ENCODE assay signal across 15 cellular contexts in the genomic region with DNA sequence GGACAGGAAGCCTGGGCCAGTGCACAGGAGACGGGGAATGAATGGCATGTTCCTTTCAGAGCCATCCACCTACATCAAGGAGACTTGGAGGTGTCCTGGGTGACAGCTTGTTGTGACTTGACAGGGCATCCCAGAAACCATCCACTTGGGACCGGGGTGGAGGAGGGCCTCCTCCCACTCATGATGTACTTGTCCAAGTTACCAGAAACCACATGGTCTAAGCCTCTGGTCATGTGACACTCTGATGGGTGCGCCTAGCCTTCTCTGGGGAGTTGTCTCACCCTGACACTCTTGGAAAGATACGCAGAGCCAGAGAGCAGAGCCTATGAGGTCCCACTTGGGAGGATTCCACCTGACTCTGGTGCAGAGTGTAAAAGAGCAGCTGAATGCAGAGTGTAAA. TPM values are rescaled to one million over a fixed set of nuclear protein-coding genes. Genes with fewer than 3 reads are reported as not detected.
"Had no signal": no experiment of that assay in that cellular context is flagged by ENCODE, and none has a peak within 500 bp of the region (broad histone marks: within the 10 kb centered on the region; RNA-seq: fewer than 3 reads in every experiment).

No MANE protein-coding gene starts in this region.

- H3K27me3 ChIP-seq: left lung had no signal

- ATAC-seq: activated CD4-positive, CD25-positive, alpha-beta regulatory T cell treated with anti-CD3 and anti-CD28 coated beads, Interleukin-2, amount 50 U/mL, for 24 hours; activated naive CD4-positive, alpha-beta T cell treated with anti-CD3 and anti-CD28 coated beads, Interleukin-2, amount 50 U/mL, for 72 hours; naive thymus-derived CD8-positive, alpha-beta T cell; right cardiac atrium had no signal

- H3K4me3 Mint-ChIP-seq: memory B cell; naive thymus-derived CD8-positive, alpha-beta T cell; stimulated activated naive CD8-positive, alpha-beta T cell treated with anti-CD3 and anti-CD28 coated beads, Interleukin-15, Interleukin-2, amounts not matched to agents 100 ng/mL and 50 ng/mL, for 24 hours; type B pancreatic cell had no signal

- H3K9me3 Mint-ChIP-seq: activated naive CD4-positive, alpha-beta T cell treated with anti-CD3 and anti-CD28 coated beads, Interleukin-2, amount 50 U/mL, for 72 hours; memory B cell; stimulated activated naive CD8-positive, alpha-beta T cell treated with anti-CD3 and anti-CD28 coated beads, Interleukin-15, Interleukin-2, amounts not matched to agents 100 ng/mL and 50 ng/mL, for 24 hours; type B pancreatic cell had no signal

- H3K36me3 ChIP-seq: left lung, prostate gland had no signal

- DNase-seq: activated CD4-positive, alpha-beta T cell treated with anti-CD3 and anti-CD28 coated beads, Interleukin-2, amount 50 U/mL, for 1 hour; activated gamma-delta T cell; activated T-cell treated with anti-CD3 and anti-CD28 coated beads, Interleukin-2, amount 50 U/mL, for 1 hour; naive thymus-derived CD8-positive, alpha-beta T cell; occipital lobe; right cardiac atrium had no signal

- H3K27ac Mint-ChIP-seq: activated naive CD4-positive, alpha-beta T cell treated with anti-CD3 and anti-CD28 coated beads, Interleukin-2, amount 50 U/mL, for 72 hours; memory B cell; naive thymus-derived CD8-positive, alpha-beta T cell; stimulated activated naive CD8-positive, alpha-beta T cell treated with anti-CD3 and anti-CD28 coated beads, Interleukin-15, Interleukin-2, amounts not matched to agents 100 ng/mL and 50 ng/mL, for 24 hours; type B pancreatic cell had no signal

- H3K27ac ChIP-seq: left lung, prostate gland had no signal

- H3K36me3 Mint-ChIP-seq: memory B cell, type B pancreatic cell had no signal

- H3K4me1 ChIP-seq: prostate gland had no signal

- H3K9me3 ChIP-seq: left lung, prostate gland had no signal

- H3K4me3 ChIP-seq: left lung, prostate gland, smooth muscle cell had no signal

RNA-seq across cellular contexts. Expression of a gene that starts 21.6 kb away (rescaled TPM):
- total RNA-seq: naive thymus-derived CD8-positive, alpha-beta T cell had no signal

RNA-seq across cellular contexts. Expression of a gene that starts 31.1 kb away (rescaled TPM):
- total RNA-seq: cardiac septum had no signal
